Comparison of ENCODE assay signal across 8 cellular contexts in genomic region chr19:42281175-42282035, GRCh38. TPM values are rescaled to one million over a fixed set of nuclear protein-coding genes. Genes with fewer than 3 reads are reported as not detected.
DNase-seq lines count a peak whose midpoint lies in the region; ATAC-seq, FAIRE-seq and TF ChIP-seq lines count a peak whose summit lies in the region.

No MANE protein-coding gene starts in this region.

- WGBS in HUES64, result 7% methylated on average over 26 of the region's 26 CpGs

- peak; percentile 90 for FAIRE-seq in urothelium cell line (lab: Jason Lieb, UNC)

- peaks cover 67% of the 10 kb centered on the region for H3K4me1 ChIP-seq in CD8-positive, alpha-beta memory T cell (ENCODE audit: insufficient read depth, low read length)
- peaks cover 33% of the 10 kb centered on the region for H3K4me1 ChIP-seq in HUES64 (ENCODE audit: insufficient read depth, low read length)
- H3K4me1 ChIP-seq in mucosa of rectum (ENCODE audit: control insufficient read depth in 2 of 2, insufficient read depth in 2 of 2, low read length in 2 of 2), result peaks cover 60 to 61% of the 10 kb centered on the region in 2 donors

- no peak for DNase-seq in CD8-positive, alpha-beta memory T cell
- DNase-seq in T-helper 17 cell, result no peak
- DNase-seq in epithelial cell of proximal tubule (ENCODE audit: low read depth), result no peak
- DNase-seq in urothelium cell line (ENCODE audit: low spot score), result peak; percentile 74
- DNase-seq in activated CD4-positive, CD25-positive, alpha-beta regulatory T cell (lab: John Stamatoyannopoulos, UW), result no peak
- DNase-seq in GOT3 (lab: John Stamatoyannopoulos, UW), result no peak

- H3K9me3 Mint-ChIP-seq in CD8-positive, alpha-beta memory T cell, result no peaks in the 10 kb centered on the region

- no peak for TF ChIP-seq CTCF in epithelial cell of proximal tubule (conservative IDR thresholded peaks at IDR 0.05; ENCODE audit: low read depth, low read length)

- CTCF ChIA-PET in CD8-positive, alpha-beta memory T cell (lab: Charles Lee), result interaction anchor here (0.7 to 5.9 kb wide), 5 partner anchors 12 to 172 kb away, joined by 3 to 72 read pairs (median 4); partner anchors contain the start of genes GSK3A, PAFAH1B3 and PRR19

- H3K27me3 Mint-ChIP-seq in CD8-positive, alpha-beta memory T cell, result peaks cover 0 to 5% of the 10 kb centered on the region in 2 donors
- no peaks in the 10 kb centered on the region for H3K27me3 Mint-ChIP-seq in T-helper 17 cell

- no peaks in the 10 kb centered on the region for H3K27me3 ChIP-seq in CD8-positive, alpha-beta memory T cell (ENCODE audit: insufficient read depth, low read length, poor library complexity, severe bottlenecking)
- H3K27me3 ChIP-seq in HUES64 (ENCODE audit: insufficient read depth, low read length), result no peaks in the 10 kb centered on the region
- no peaks in the 10 kb centered on the region for H3K27me3 ChIP-seq in mucosa of rectum (ENCODE audit: control insufficient read depth in 2 of 2, insufficient read depth in 2 of 2, low read length in 2 of 2)

- no peaks in the 10 kb centered on the region for H3K9me3 ChIP-seq in CD8-positive, alpha-beta memory T cell (ENCODE audit: low read length)
- H3K9me3 ChIP-seq in HUES64 (ENCODE audit: insufficient read depth, low read depth, low read length) (no peaks in the 10 kb centered on the region), T-helper 17 cell (ENCODE audit: control insufficient read depth, low read length, poor library complexity, severe bottlenecking) (no peaks in the 10 kb centered on the region), mucosa of rectum (ENCODE audit: control insufficient read depth in 2 of 2, low read length in 2 of 2) (no peaks in the 10 kb centered on the region)

- peak overlapping the region; percentile 44 to 85 (median 69) for H3K4me3 Mint-ChIP-seq in CD8-positive, alpha-beta memory T cell
- H3K4me3 Mint-ChIP-seq in T-helper 17 cell, result peak overlapping the region; percentile 98

- peak overlapping the region; percentile 90 for H3K27ac ChIP-seq in CD8-positive, alpha-beta memory T cell (ENCODE audit: low read depth, low read length)
- peak overlapping the region; percentile 72 for H3K27ac ChIP-seq in HUES64 (ENCODE audit: low read depth, low read length)
- H3K27ac ChIP-seq in mucosa of rectum (ENCODE audit: low read depth in 2 of 2, low read length in 2 of 2), result peak overlapping the region; percentile 73 to 97

- H3K36me3 Mint-ChIP-seq in CD8-positive, alpha-beta memory T cell, result peaks cover 0 to 11% (median 0%) of the 10 kb centered on the region in 3 donors
- peaks cover 5% of the 10 kb centered on the region for H3K36me3 Mint-ChIP-seq in T-helper 17 cell (ENCODE audit: low read depth)

- peak overlapping the region in 6 of 8 donors; percentile 81 to 96 (median 89) for H3K27ac Mint-ChIP-seq in CD8-positive, alpha-beta memory T cell
- H3K27ac Mint-ChIP-seq in T-helper 17 cell, result no peak overlapping the region

- H3K9ac ChIP-seq in HUES64 (ENCODE audit: low read depth, low read length) (peak overlapping the region; percentile 42; the same call in 1 of the 2 replicates), mucosa of rectum (ENCODE audit: low read depth in 1 of 2, low read length in 2 of 2) (peak overlapping the region; percentile 32 to 59)

- no peak for ATAC-seq in T-helper 17 cell

- H3K4me1 Mint-ChIP-seq in CD8-positive, alpha-beta memory T cell, result peaks cover 29 to 46% (median 45%) of the 10 kb centered on the region in 3 donors
- peaks cover 45% of the 10 kb centered on the region for H3K4me1 Mint-ChIP-seq in T-helper 17 cell

- POLR2A ChIA-PET in CD8-positive, alpha-beta memory T cell (lab: Charles Lee), result interaction anchor here (1.1 to 1.3 kb wide), 3 partner anchors 31 to 82 kb away, joined by 3 to 4 read pairs (median 4); no protein-coding TSS in a partner anchor

- H3K4me3 ChIP-seq in CD8-positive, alpha-beta memory T cell (ENCODE audit: low read length), result no peak overlapping the region
- peak overlapping the region; percentile 77 for H3K4me3 ChIP-seq in HUES64 (ENCODE audit: low read length)
- H3K4me3 ChIP-seq in epithelial cell of proximal tubule (ENCODE audit: low read depth, low read length), result peak overlapping the region; percentile 71
- peak overlapping the region; percentile 14 to 41 for H3K4me3 ChIP-seq in mucosa of rectum (ENCODE audit: low read length in 2 of 2)

- no peaks in the 10 kb centered on the region for H3K36me3 ChIP-seq in CD8-positive, alpha-beta memory T cell (ENCODE audit: insufficient read depth, low read length)
- no peaks in the 10 kb centered on the region for H3K36me3 ChIP-seq in HUES64 (ENCODE audit: insufficient read depth, low read length)
- no peaks in the 10 kb centered on the region for H3K36me3 ChIP-seq in mucosa of rectum (ENCODE audit: control insufficient read depth in 2 of 2, insufficient read depth in 2 of 2, low read length in 2 of 2)

RNA-seq across cellular contexts. Expression of gene CIC, which starts 12.4 kb away (rescaled TPM):
- 10 to 100 TPM; 53.9 to 60.4 TPM for total RNA-seq in CD8-positive, alpha-beta memory T cell
- 2.7 TPM for polyA plus RNA-seq in CD8-positive, alpha-beta memory T cell
- 34.2 TPM for polyA plus RNA-seq in HUES64 (2013, experiment 1 of 2)
- polyA plus RNA-seq in HUES64 (2013, experiment 2 of 2), result 30.1 TPM
- total RNA-seq in T-helper 17 cell (100 to 1,000 TPM; 112 to 125 TPM), epithelial cell of proximal tubule (49.3 and 63.9 TPM in 2 replicates)

RNA-seq across cellular contexts. Expression of gene PRR19, which starts 20.5 kb away (rescaled TPM):
- total RNA-seq in CD8-positive, alpha-beta memory T cell, result 1 to 10 TPM in 1 of 2 experiments, under 1 TPM in 1; 0.73 to 1.0 TPM
- polyA plus RNA-seq in CD8-positive, alpha-beta memory T cell, result 0.64 TPM
- 4.8 TPM for polyA plus RNA-seq in HUES64 (2013, experiment 1 of 2)
- polyA plus RNA-seq in HUES64 (2013, experiment 2 of 2), result 3.9 TPM
- under 1 TPM in 1 of 2 donors, not detected in 1; 0.50 TPM for total RNA-seq in T-helper 17 cell
- total RNA-seq in epithelial cell of proximal tubule, result 0.23 and 2.7 TPM in 2 replicates

RNA-seq across cellular contexts. Expression of gene PAFAH1B3, which starts 21.0 kb away (rescaled TPM):
- total RNA-seq in CD8-positive, alpha-beta memory T cell, result 10 to 100 TPM; 48.1 to 48.9 TPM
- polyA plus RNA-seq in CD8-positive, alpha-beta memory T cell, result 36.9 TPM
- polyA plus RNA-seq in HUES64 (2013, experiment 1 of 2), result 108 TPM
- polyA plus RNA-seq in HUES64 (2013, experiment 2 of 2), result 112 TPM
- total RNA-seq in T-helper 17 cell (10 to 100 TPM; 16.0 to 17.7 TPM), epithelial cell of proximal tubule (157 and 183 TPM in 2 replicates)

RNA-seq across cellular contexts. Expression of gene ERF, which starts 26.5 kb away (rescaled TPM):
- total RNA-seq in CD8-positive, alpha-beta memory T cell, result 10 to 100 TPM; 58.7 to 64.7 TPM
- 5.1 TPM for polyA plus RNA-seq in CD8-positive, alpha-beta memory T cell
- 53.3 TPM for polyA plus RNA-seq in HUES64 (2013, experiment 1 of 2)
- 53.6 TPM for polyA plus RNA-seq in HUES64 (2013, experiment 2 of 2)
- total RNA-seq in T-helper 17 cell (10 to 100 TPM; 75.8 to 82.1 TPM), epithelial cell of proximal tubule (36.3 and 48.6 TPM in 2 replicates)

RNA-seq across cellular contexts. Expression of gene TMEM145, which starts 31.7 kb away (rescaled TPM):
- under 1 TPM in 1 of 2 experiments, not detected in 1; 0.15 TPM for total RNA-seq in CD8-positive, alpha-beta memory T cell
- polyA plus RNA-seq in CD8-positive, alpha-beta memory T cell, result not detected
- 1.1 TPM for polyA plus RNA-seq in HUES64 (2013, experiment 1 of 2)
- polyA plus RNA-seq in HUES64 (2013, experiment 2 of 2), result 2.7 TPM
- total RNA-seq in T-helper 17 cell (not detected), epithelial cell of proximal tubule (0.63 TPM in 1 of 2 replicates, not detected in the other)
